ENCODE assay signal across 15 cellular contexts in the genomic region with DNA sequence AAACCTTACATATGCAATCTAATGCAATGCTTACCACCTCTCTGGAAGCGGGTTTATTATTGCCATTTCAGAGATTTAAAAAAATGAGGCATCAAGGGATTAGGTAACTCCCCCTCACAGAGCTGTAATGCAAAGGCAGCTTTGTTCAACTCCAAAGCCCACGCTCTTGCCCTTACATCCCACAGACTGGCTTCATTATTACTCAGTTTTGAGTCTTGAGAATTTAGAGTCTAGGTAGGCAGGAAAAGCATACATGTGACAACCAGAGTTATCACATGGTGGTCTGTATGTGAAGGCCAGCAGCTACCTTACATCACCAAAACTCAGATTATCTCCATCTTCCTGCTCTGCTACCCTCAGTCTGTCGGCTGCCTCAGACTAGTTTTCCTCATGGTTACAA.
A peak's percentile ranks its signal among the peaks of the same experiment; 100 is the strongest.
DNase-seq lines count a peak whose midpoint lies in the region; ATAC-seq and TF ChIP-seq lines count a peak whose summit lies in the region.
"Had no signal": no experiment of that assay in that cellular context is flagged by ENCODE, and none has a peak within 500 bp of the region (broad histone marks: within the 10 kb centered on the region; RNA-seq: fewer than 3 reads in every experiment).

No MANE protein-coding gene starts in this region.

- DNase-seq in MM.1S (no peak), NCI-H446 treated with DMSO at 0.1 percent for 48 hours (lab: John Stamatoyannopoulos, UW) (no peak), DMS153 treated with DMSO at 0.1 percent for 48 hours (lab: John Stamatoyannopoulos, UW; ENCODE audit: unreplicated experiment) (no peak)
- no peak for DNase-seq in stimulated activated CD4-positive, alpha-beta T cell treated with anti-CD3 and anti-CD28 coated beads, Interleukin-4, amount 100 ng/mL, for 4 hours
- DNase-seq: activated CD4-positive, alpha-beta T cell treated with anti-CD3 and anti-CD28 coated beads, Interleukin-2, amount 50 U/mL, for 4 hours; DMS79; hypothalamus; left lung; NCI-H226; right cardiac atrium had no signal

- peaks cover 11% of the 10 kb centered on the region for H3F3A ChIP-seq in DOHH2 (ENCODE audit: control insufficient read depth, insufficient read depth)
- peaks cover 37% of the 10 kb centered on the region for H3F3A ChIP-seq in MM.1S (ENCODE audit: insufficient read depth, low read length)

- H3K79me2 ChIP-seq in DOHH2 (ENCODE audit: control insufficient read depth, low read length) (no peaks in the 10 kb centered on the region), MM.1S (ENCODE audit: low read length) (no peaks in the 10 kb centered on the region)

- H3K4me1 ChIP-seq in DOHH2 (ENCODE audit: control insufficient read depth, low read length) (peaks cover 27% of the 10 kb centered on the region), MM.1S (ENCODE audit: low read length) (peaks cover 42% of the 10 kb centered on the region)

- H3K9me3 ChIP-seq in DOHH2 (ENCODE audit: control insufficient read depth, insufficient read depth, low read length) (no peaks in the 10 kb centered on the region), MM.1S (replicated peaks; ENCODE audit: insufficient read depth, low read length) (no peaks in the 10 kb centered on the region)
- H3K9me3 ChIP-seq: left lung had no signal

- H3K36me3 ChIP-seq in DOHH2 (ENCODE audit: control insufficient read depth, low read length), result no peaks in the 10 kb centered on the region
- H3K36me3 ChIP-seq in MM.1S (replicated peaks; ENCODE audit: insufficient read depth, low read length), result no peaks in the 10 kb centered on the region
- H3K36me3 ChIP-seq: left lung had no signal

- TF ChIP-seq CTCF in DOHH2 (IDR thresholded peaks at IDR 0.05; ENCODE audit: low read depth, low read length, poor library complexity, severe bottlenecking), result no peak
- no peak for TF ChIP-seq CTCF in MM.1S (IDR thresholded peaks at IDR 0.05; ENCODE audit: low read length)

- H3K4me2 ChIP-seq in DOHH2 (ENCODE audit: low read length) (peak overlapping the region; percentile 65), MM.1S (ENCODE audit: low read depth, low read length) (peak overlapping the region; percentile 86)

- peak overlapping the region; percentile 24; the same call in 1 of the 2 replicates for H3K9ac ChIP-seq in MM.1S (ENCODE audit: low read length)

- peak overlapping the region; percentile 66 for H3K27ac ChIP-seq in DOHH2 (ENCODE audit: low read depth, low read length)
- H3K27ac ChIP-seq in MM.1S (ENCODE audit: low read length), result peak overlapping the region; percentile 93
- H3K27ac ChIP-seq: coronary artery, left lung had no signal

- peak overlapping the region; percentile 70 for H2AFZ ChIP-seq in MM.1S (ENCODE audit: low read length)

- peak; percentile 61 for ATAC-seq in GM18907 (IDR thresholded peaks at IDR 0.05; ENCODE audit: unreplicated experiment)
- ATAC-seq in HG02642 (IDR thresholded peaks at IDR 0.05; ENCODE audit: poor library complexity, unreplicated experiment), result peak; percentile 38
- no peak for ATAC-seq in GM21360 (IDR thresholded peaks at IDR 0.05; ENCODE audit: unreplicated experiment)
- ATAC-seq: left lung, right cardiac atrium had no signal

- H4K20me1 ChIP-seq in DOHH2 (ENCODE audit: control insufficient read depth, insufficient read depth, low read depth, low read length), result no peaks in the 10 kb centered on the region
- H4K20me1 ChIP-seq in MM.1S (ENCODE audit: insufficient read depth, low read length), result no peaks in the 10 kb centered on the region

- H3K9me2 ChIP-seq in DOHH2 (replicated peaks; ENCODE audit: control insufficient read depth, low read length) (no peaks in the 10 kb centered on the region), MM.1S (replicated peaks; ENCODE audit: insufficient read depth, low read length) (no peaks in the 10 kb centered on the region)

- H3K4me3 ChIP-seq in DOHH2 (ENCODE audit: low read length) (no peak overlapping the region), MM.1S (ENCODE audit: low read length) (peak overlapping the region; percentile 34; the same call in 1 of the 2 replicates)
- H3K4me3 ChIP-seq: coronary artery, left lung had no signal

- H3K27me3 ChIP-seq in DOHH2 (ENCODE audit: control insufficient read depth, low read length), result peaks cover 20% of the 10 kb centered on the region
- H3K27me3 ChIP-seq in MM.1S (replicated peaks; ENCODE audit: insufficient read depth, low read length), result no peaks in the 10 kb centered on the region
- H3K27me3 ChIP-seq: left lung had no signal
